ENCODE assay signal across 28 cellular contexts in genomic region chr6:108322728-108323127, GRCh38.
"Had no signal": no experiment of that assay in that cellular context is flagged by ENCODE, and none has a peak within 500 bp of the region (broad histone marks: within the 10 kb centered on the region; RNA-seq: fewer than 3 reads in every experiment).

No MANE protein-coding gene starts in this region.

- H3K27ac ChIP-seq: brain microvascular endothelial cell, epithelial cell of prostate, esophagus squamous epithelium, gastroesophageal sphincter had no signal

- H3K36me3 ChIP-seq: brain microvascular endothelial cell had no signal

- DNase-seq: activated CD4-positive, alpha-beta memory T cell treated with anti-CD3 and anti-CD28 coated beads for 36 hours; activated CD4-positive, alpha-beta T cell treated with anti-CD3 and anti-CD28 coated beads for 36 hours; activated CD4-positive, alpha-beta T cell treated with anti-CD3 and anti-CD28 coated beads, Interleukin-2, amount 10 ng/mL, durations not matched to agents 24 days and 14 days; activated CD4-positive, CD25-positive, alpha-beta regulatory T cell; activated CD4-positive, CD25-positive, alpha-beta regulatory T cell treated with anti-CD3 and anti-CD28 coated beads, Interleukin-2, amount 50 U/mL, for 72 hours; activated CD8-positive, alpha-beta memory T cell treated with anti-CD3 and anti-CD28 coated beads, Interleukin-2, amount 10 ng/mL, durations not matched to agents 7 days and 5 days; activated CD8-positive, alpha-beta memory T cell treated with anti-CD3 and anti-CD28 coated beads, Interleukin-2, amount 50 U/mL, for 4 hours; activated CD8-positive, alpha-beta T cell treated with anti-CD3 and anti-CD28 coated beads, Interleukin-2, amount 10 ng/mL, durations not matched to agents 7 days and 5 days; activated gamma-delta T cell; activated naive CD4-positive, alpha-beta T cell treated with anti-CD3 and anti-CD28 coated beads, Interleukin-2, amount 50 U/mL, for 16 hours; activated naive CD4-positive, alpha-beta T cell treated with Interleukin-2 at 50 U/mL for 16 hours; activated T-cell treated with anti-CD3 and anti-CD28 coated beads, Interleukin-2, amount 50 U/mL, for 1 hour; activated T-cell treated with anti-CD3 and anti-CD28 coated beads, Interleukin-2, amount 50 U/mL, for 48 hours; amniotic stem cell; anterior cingulate cortex; brain microvascular endothelial cell; caudate nucleus; cortex of kidney; dermis blood vessel endothelial cell; effector CD4-positive, alpha-beta T cell; effector memory CD8-positive, alpha-beta T cell; esophagus squamous epithelium; foreskin melanocyte; T-helper 1 cell; T-helper 17 cell; T1000 had no signal

- H3K4me3 ChIP-seq: esophagus squamous epithelium, gastroesophageal sphincter had no signal

- ATAC-seq: activated CD4-positive, alpha-beta T cell treated with anti-CD3 and anti-CD28 coated beads for 36 hours; activated CD8-positive, alpha-beta memory T cell treated with anti-CD3 and anti-CD28 coated beads, Interleukin-2, amount 10 ng/mL, durations not matched to agents 7 days and 5 days; activated CD8-positive, alpha-beta T cell treated with anti-CD3 and anti-CD28 coated beads, Interleukin-2, amount 10 ng/mL, durations not matched to agents 7 days and 5 days; effector memory CD8-positive, alpha-beta T cell; gastroesophageal sphincter; T-helper 17 cell had no signal

- H3K4me1 ChIP-seq: esophagus squamous epithelium, gastroesophageal sphincter had no signal

- H3K27me3 ChIP-seq: brain microvascular endothelial cell, esophagus squamous epithelium, gastroesophageal sphincter had no signal

- H3K9me3 ChIP-seq: esophagus squamous epithelium, gastroesophageal sphincter had no signal
